ENCODE assay signal across 10 cellular contexts in genomic region chr4:183688216-183688615, GRCh38.
"Had no signal": no experiment of that assay in that cellular context is flagged by ENCODE, and none has a peak within 500 bp of the region (broad histone marks: within the 10 kb centered on the region; RNA-seq: fewer than 3 reads in every experiment).

No MANE protein-coding gene starts in this region.

- H3K4me1 Mint-ChIP-seq: IgD-negative memory B cell had no signal

- H3K9me3 Mint-ChIP-seq: HFFc6, IgD-negative memory B cell had no signal

- H3K4me3 ChIP-seq: GM23248, HAP-1 had no signal

- H3K4me1 ChIP-seq: HAP-1 had no signal

- H3K27ac Mint-ChIP-seq: HFFc6, IgD-negative memory B cell had no signal

- H3K4me3 Mint-ChIP-seq: HFFc6, IgD-negative memory B cell had no signal

- DNase-seq: GM23248, GOT3, H7, HFFc6, KBM-7 had no signal

- H3K27me3 Mint-ChIP-seq: IgD-negative memory B cell had no signal

- ATAC-seq: HCT116, HepG2 had no signal

- H2AFZ ChIP-seq: GM23248 had no signal

- H3K27ac ChIP-seq: GM23248, HL-60 had no signal

- H3K9me3 ChIP-seq: HAP-1 had no signal

- H3K9ac ChIP-seq: GM23248 had no signal
